ENCODE assay signal across 9 cellular contexts in the genomic region with DNA sequence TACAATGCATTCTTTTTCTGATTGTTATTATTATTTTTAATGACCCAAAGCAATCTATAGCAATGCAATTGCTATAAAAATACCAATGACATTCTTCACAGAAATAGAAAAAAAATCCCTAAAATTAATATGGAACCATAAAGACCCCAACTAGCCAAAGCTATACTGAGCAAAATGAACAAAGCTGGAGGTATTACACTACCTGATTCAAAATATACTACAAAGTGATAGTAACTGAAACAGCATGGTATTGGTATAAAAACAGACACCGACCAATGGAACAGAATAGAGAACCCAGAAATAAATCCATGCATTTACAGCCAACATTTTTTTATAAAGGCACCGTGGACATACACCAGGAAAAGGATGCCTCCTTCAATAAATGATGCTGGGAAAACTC.
DNase-seq lines count a peak whose midpoint lies in the region; ATAC-seq and TF ChIP-seq lines count a peak whose summit lies in the region.
"Had no signal": no experiment of that assay in that cellular context is flagged by ENCODE, and none has a peak within 500 bp of the region (broad histone marks: within the 10 kb centered on the region; RNA-seq: fewer than 3 reads in every experiment).

No MANE protein-coding gene starts in this region.

- H3K36me3 Mint-ChIP-seq in CD4-positive, CD25-positive, alpha-beta regulatory T cell, result no peaks in the 10 kb centered on the region

- H3K27ac Mint-ChIP-seq in CD4-positive, CD25-positive, alpha-beta regulatory T cell, result peak overlapping the region; percentile 96 to 98 (median 96)

- peaks cover 33% of the 10 kb centered on the region for H3K4me1 ChIP-seq in CD4-positive, CD25-positive, alpha-beta regulatory T cell (ENCODE audit: control insufficient read depth, insufficient read depth, low read length, poor library complexity, severe bottlenecking)
- peaks cover 58% of the 10 kb centered on the region for H3K4me1 ChIP-seq in SJSA1 (replicated peaks)
- peaks cover 16% of the 10 kb centered on the region for H3K4me1 ChIP-seq in fibroblast of lung (ENCODE audit: control insufficient read depth, extremely low read depth, insufficient read depth, low read length)
- no peaks in the 10 kb centered on the region for H3K4me1 ChIP-seq in prostate gland (replicated peaks)

- peak overlapping the region in 3 of 4 donors; percentile 48 to 86 (median 83) for H3K4me3 Mint-ChIP-seq in CD4-positive, CD25-positive, alpha-beta regulatory T cell

- H3K4me2 ChIP-seq in fibroblast of lung (ENCODE audit: extremely low read depth, insufficient read depth, low read length), result peak overlapping the region; percentile 91

- H3K9ac ChIP-seq in fibroblast of lung (ENCODE audit: insufficient read depth, low read length), result no peak overlapping the region

- no peaks in the 10 kb centered on the region for H3K9me3 ChIP-seq in CD4-positive, CD25-positive, alpha-beta regulatory T cell (ENCODE audit: control insufficient read depth in 2 of 2, low read length in 2 of 2)
- H3K9me3 ChIP-seq in SJSA1 (replicated peaks) (no peaks in the 10 kb centered on the region), fibroblast of lung (ENCODE audit: control insufficient read depth, insufficient read depth, low read depth, low read length) (no peaks in the 10 kb centered on the region), prostate gland (no peaks in the 10 kb centered on the region)

- WGBS in prostate gland, result 86% methylated on average over 2 of the region's 2 CpGs

- no peak for TF ChIP-seq POLR2A in prostate gland (IDR thresholded peaks at IDR 0.05)

- no peaks in the 10 kb centered on the region for H3K79me2 ChIP-seq in fibroblast of lung (ENCODE audit: control insufficient read depth, insufficient read depth, low read length)

- peak overlapping the region; percentile 66 for H3K27ac ChIP-seq in CD4-positive, CD25-positive, alpha-beta regulatory T cell (ENCODE audit: insufficient read depth, low read length, poor library complexity, severe bottlenecking)
- peak overlapping the region; percentile 98 for H3K27ac ChIP-seq in SJSA1
- peak overlapping the region; percentile 98 for H3K27ac ChIP-seq in fibroblast of lung (ENCODE audit: insufficient read depth, low read length)
- H3K27ac ChIP-seq in prostate gland, result peak overlapping the region; percentile 70 to 82

- DNase-seq in CD4-positive, CD25-positive, alpha-beta regulatory T cell, result no peak
- no peak for DNase-seq in SJSA1 (ENCODE audit: low read depth in 1 of 2, low spot score in 2 of 2)
- no peak for DNase-seq in fibroblast of lung (ENCODE audit: low read depth in 2 of 2)
- DNase-seq in prostate gland (ENCODE audit: low spot score), result no peak
- no peak for DNase-seq in A172 (ENCODE audit: low spot score)
- DNase-seq in medulla oblongata (ENCODE audit: extremely low spot score), result no peak
- DNase-seq: NCI-H1092 had no signal

- H3K36me3 ChIP-seq in CD4-positive, CD25-positive, alpha-beta regulatory T cell (ENCODE audit: control insufficient read depth, insufficient read depth, low read length), result no peaks in the 10 kb centered on the region
- H3K36me3 ChIP-seq in SJSA1, result no peaks in the 10 kb centered on the region
- H3K36me3 ChIP-seq in fibroblast of lung (ENCODE audit: control insufficient read depth, insufficient read depth, low read length), result no peaks in the 10 kb centered on the region
- H3K36me3 ChIP-seq in prostate gland, result no peaks in the 10 kb centered on the region

- H3K27me3 Mint-ChIP-seq in CD4-positive, CD25-positive, alpha-beta regulatory T cell, result no peaks in the 10 kb centered on the region

- no peaks in the 10 kb centered on the region for H4K20me1 ChIP-seq in fibroblast of lung (ENCODE audit: control insufficient read depth, extremely low read depth, insufficient read depth, low read length)

- ATAC-seq in CD4-positive, CD25-positive, alpha-beta regulatory T cell (ENCODE audit: low read depth in 2 of 2), result no peak
- ATAC-seq in GM19351 (IDR thresholded peaks at IDR 0.05; ENCODE audit: unreplicated experiment), result no peak
- no peak for ATAC-seq in GM21447 (IDR thresholded peaks at IDR 0.05; ENCODE audit: unreplicated experiment)

- H3K27me3 ChIP-seq in CD4-positive, CD25-positive, alpha-beta regulatory T cell (ENCODE audit: control insufficient read depth, insufficient read depth, low read length), result no peaks in the 10 kb centered on the region
- H3K27me3 ChIP-seq in SJSA1 (replicated peaks) (no peaks in the 10 kb centered on the region), fibroblast of lung (ENCODE audit: control insufficient read depth, insufficient read depth, low read length) (no peaks in the 10 kb centered on the region), prostate gland (replicated peaks; ENCODE audit: insufficient read depth) (no peaks in the 10 kb centered on the region)

- TF ChIP-seq CTCF in fibroblast of lung (conservative IDR thresholded peaks at IDR 0.05 in 1 of 2, IDR thresholded peaks at IDR 0.05 in 1 of 2; ENCODE audit: low read depth in 1 of 2, low read length in 2 of 2) (no peak), prostate gland (IDR thresholded peaks at IDR 0.05) (no peak)

- intact Hi-C loops in prostate gland (cut with DNase I), result no loop called here

- H3K4me1 Mint-ChIP-seq in CD4-positive, CD25-positive, alpha-beta regulatory T cell, result peaks cover 23 to 37% (median 32%) of the 10 kb centered on the region in 4 donors

- H2AFZ ChIP-seq in fibroblast of lung (ENCODE audit: low read length), result no peak overlapping the region

- no peak overlapping the region for H3K4me3 ChIP-seq in CD4-positive, CD25-positive, alpha-beta regulatory T cell (ENCODE audit: low read depth, low read length)
- peak overlapping the region; percentile 25 for H3K4me3 ChIP-seq in SJSA1
- H3K4me3 ChIP-seq in fibroblast of lung (replicated peaks in 1 of 4; ENCODE audit: control extremely low read depth in 1 of 4, insufficient read depth in 1 of 4, low read depth in 3 of 4, low read length in 4 of 4), result peak overlapping the region in 3 of 4 experiments; percentile 41 to 60 (median 51)
- no peak overlapping the region for H3K4me3 ChIP-seq in prostate gland

- peaks cover 0 to 5% (median 0%) of the 10 kb centered on the region in 7 donors for H3K9me3 Mint-ChIP-seq in CD4-positive, CD25-positive, alpha-beta regulatory T cell

Comparison
In these comparisons a context has a peak if more than half of its experiments do, and no peak if none do; other contexts are left out.
1. H3K4me3 ChIP-seq: peak in SJSA1 (single experiment) and fibroblast of lung (3 of 4); none in CD4-positive, CD25-positive, alpha-beta regulatory T cell (single experiment) and prostate gland (0 of 2).
2. Peak in every context shown above with its lines, with median percentiles within 50 percentile points of each other: H3K27ac ChIP-seq.